In the genomic region with DNA sequence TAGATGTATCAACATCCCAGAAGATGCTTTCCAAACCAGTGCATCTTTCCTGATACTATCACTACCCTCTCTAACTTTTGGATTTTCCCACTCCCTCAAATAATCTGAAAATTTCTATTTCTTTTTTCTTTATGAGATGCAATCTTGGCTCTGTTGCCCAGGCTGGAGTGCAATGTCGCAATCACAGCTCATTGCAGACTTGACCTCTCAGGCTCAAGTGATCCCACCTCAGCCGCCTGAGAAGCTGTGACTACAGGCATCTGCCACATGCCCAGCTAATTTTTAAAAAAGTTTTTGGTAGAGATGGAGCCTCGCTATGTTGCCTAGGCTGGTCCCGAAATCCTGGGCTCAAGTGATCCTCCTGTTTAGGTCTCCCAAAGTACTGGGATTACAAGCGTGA, we compare ENCODE assay signal across 30 cellular contexts.
"Had no signal": no experiment of that assay in that cellular context is flagged by ENCODE, and none has a peak within 500 bp of the region (broad histone marks: within the 10 kb centered on the region; RNA-seq: fewer than 3 reads in every experiment).

No MANE protein-coding gene starts in this region.

- H3K4me3 ChIP-seq: heart right ventricle, lung, neural progenitor cell, psoas muscle, sigmoid colon, smooth muscle cell, suprapubic skin, tibial artery had no signal

- ATAC-seq: activated CD8-positive, alpha-beta T cell treated with anti-CD3 and anti-CD28 coated beads for 36 hours; activated T-cell treated with anti-CD3 and anti-CD28 coated beads, Interleukin-2, amount 50 U/mL, for 4 hours; activated T-helper 17 cell treated with anti-CD3 and anti-CD28 coated beads, Interleukin-2, amount 50 U/mL, for 72 hours; heart right ventricle; left lobe of liver; natural killer cell; psoas muscle; stimulated activated memory B cell treated with anti-CD40 and anti-IgM and Interleukin-4, amounts not matched to agents 10 μg/mL and 1 μg/mL and 100 μg/mL, for 72 hours had no signal

- H3K27ac ChIP-seq: brain microvascular endothelial cell, heart right ventricle, neural progenitor cell, parathyroid adenoma, psoas muscle, sigmoid colon, suprapubic skin, tibial artery, WERI-Rb-1 had no signal

- H3K9ac ChIP-seq: neural progenitor cell, parathyroid adenoma had no signal

- DNase-seq: activated CD4-positive, alpha-beta T cell treated with anti-CD3 and anti-CD28 coated beads, Interleukin-2, amount 10 ng/mL, durations not matched to agents 7 days and 5 days; activated CD4-positive, CD25-positive, alpha-beta regulatory T cell treated with anti-CD3 and anti-CD28 coated beads, Interleukin-2, amount 50 U/mL, for 72 hours; activated CD8-positive, alpha-beta T cell treated with anti-CD3 and anti-CD28 coated beads for 36 hours; activated gamma-delta T cell treated with Interleukin-2 at 50 U/mL for 16 hours; activated naive CD8-positive, alpha-beta T cell treated with anti-CD3 and anti-CD28 coated beads for 36 hours; activated T-cell treated with anti-CD3 and anti-CD28 coated beads, Interleukin-2, amount 50 U/mL, for 4 hours; amniotic stem cell; brain microvascular endothelial cell; cortex of kidney; foreskin melanocyte; heart right ventricle; kidney glomerular epithelial cell; mesendoderm; natural killer cell; occipital lobe; psoas muscle; sigmoid colon; stimulated activated CD4-positive, alpha-beta T cell treated with anti-CD3 and anti-CD28 coated beads, Interleukin-1b, Interleukin-23, amount 100 ng/mL, for 48 hours; stimulated activated CD4-positive, alpha-beta T cell treated with anti-CD3 and anti-CD28 coated beads, Interleukin-4, amount 100 ng/mL, for 4 hours; stimulated activated CD8-positive, alpha-beta memory T cell treated with anti-CD3 and anti-CD28 coated beads, Interleukin-4, amount 100 ng/mL, for 48 hours; tibial artery; WERI-Rb-1 had no signal

- H2AFZ ChIP-seq: neural progenitor cell, parathyroid adenoma had no signal

- H3K36me3 ChIP-seq: brain microvascular endothelial cell, heart right ventricle, neural progenitor cell, sigmoid colon, suprapubic skin, WERI-Rb-1 had no signal

- H3K9me3 ChIP-seq: psoas muscle had no signal

- H3K79me2 ChIP-seq: parathyroid adenoma had no signal

- H3K4me1 ChIP-seq: neural progenitor cell, parathyroid adenoma, suprapubic skin, tibial artery had no signal

- H3K4me2 ChIP-seq: neural progenitor cell, smooth muscle cell had no signal

- H3K27me3 ChIP-seq: brain microvascular endothelial cell, heart right ventricle, neural progenitor cell, sigmoid colon, suprapubic skin, tibial artery had no signal
